14 cellular contexts compared by ENCODE assay signal in the genomic region with DNA sequence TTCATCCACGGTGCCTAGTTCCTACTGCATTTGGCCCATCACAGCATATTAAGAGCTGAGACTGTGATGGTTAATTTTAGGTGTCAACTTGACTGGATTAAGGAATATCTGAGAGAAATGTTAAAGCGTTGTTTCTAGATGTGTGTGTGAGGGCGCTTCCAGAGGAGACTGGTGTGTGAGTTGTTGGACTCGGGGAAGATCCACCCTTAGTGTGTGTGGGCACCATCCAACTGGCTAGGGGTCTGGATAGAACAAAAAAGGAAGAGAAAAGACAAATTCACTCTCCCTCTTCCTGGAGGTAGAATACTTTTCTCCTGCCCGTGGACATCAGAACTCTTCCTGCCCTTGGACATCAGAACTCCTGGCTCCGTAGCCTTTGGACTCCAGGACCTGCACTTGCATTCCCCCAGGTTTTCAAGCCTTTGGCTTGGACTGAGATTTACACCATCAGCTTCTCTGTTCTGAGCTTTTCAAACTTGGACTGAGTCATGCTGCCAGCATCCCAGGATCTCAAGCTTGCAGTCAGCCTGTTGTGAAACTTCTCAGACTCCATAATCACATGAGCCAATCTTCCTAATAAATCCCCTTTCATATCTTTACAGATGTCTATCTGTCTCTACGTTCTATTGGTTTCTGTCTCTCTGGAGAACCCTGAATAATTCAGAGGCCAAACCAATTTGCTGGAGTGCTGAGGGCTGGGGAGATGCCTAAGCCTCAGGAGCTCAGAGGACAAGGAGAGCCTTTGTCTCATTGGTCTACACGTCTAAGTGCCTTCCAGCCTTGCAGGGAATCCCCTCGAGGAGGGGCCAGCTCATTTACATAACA.
DNase-seq lines count a peak whose midpoint lies in the region; ATAC-seq, FAIRE-seq and TF ChIP-seq lines count a peak whose summit lies in the region.
"Had no signal": no experiment of that assay in that cellular context is flagged by ENCODE, and none has a peak within 500 bp of the region (broad histone marks: within the 10 kb centered on the region; RNA-seq: fewer than 3 reads in every experiment).

No MANE protein-coding gene starts in this region.

- TF ChIP-seq CTCF in astrocyte (IDR thresholded peaks at IDR 0.05; ENCODE audit: insufficient read depth, low read depth, low read length) (no peak), prostate gland (IDR thresholded peaks at IDR 0.05) (no peak)

- H3K4me3 ChIP-seq in astrocyte (ENCODE audit: insufficient read depth, low read depth, low read length) (no peak overlapping the region), rectal smooth muscle tissue (ENCODE audit: low read length) (no peak overlapping the region), prostate gland (no peak overlapping the region)

- no peaks in the 10 kb centered on the region for H3K9me3 ChIP-seq in astrocyte (ENCODE audit: insufficient read depth, low read depth, low read length)
- H3K9me3 ChIP-seq in prostate gland = no peaks in the 10 kb centered on the region

- H3K36me3 ChIP-seq in astrocyte (ENCODE audit: insufficient read depth, low read length) = no peaks in the 10 kb centered on the region
- H3K36me3 ChIP-seq in rectal smooth muscle tissue (ENCODE audit: control insufficient read depth, insufficient read depth, low read length) = no peaks in the 10 kb centered on the region
- no peaks in the 10 kb centered on the region for H3K36me3 ChIP-seq in prostate gland

- DNase-seq in GM04504 (ENCODE audit: low read depth) (peak; percentile 73), astrocyte (ENCODE audit: low read depth) (peak; percentile 86), glomerular visceral epithelial cell (ENCODE audit: extremely low spot score) (peak; percentile 22), prostate gland (ENCODE audit: low spot score) (no peak), KBM-7 (no peak)
- no peak for DNase-seq in activated effector memory CD4-positive, alpha-beta T cell treated with Interleukin-2 at 50 U/mL for 16 hours
- DNase-seq: activated CD4-positive, alpha-beta T cell treated with anti-CD3 and anti-CD28 coated beads, Interleukin-2, amount 10 ng/mL, durations not matched to agents 24 days and 14 days; DMS79 treated with DMSO at 0.1 percent for 48 hours; Kasumi-1; stimulated activated naive CD4-positive, alpha-beta T cell had no signal

- H3K27me3 ChIP-seq in astrocyte (ENCODE audit: insufficient read depth, low read length) = no peaks in the 10 kb centered on the region
- H3K27me3 ChIP-seq in rectal smooth muscle tissue (ENCODE audit: control insufficient read depth, insufficient read depth, low read length) = no peaks in the 10 kb centered on the region
- no peaks in the 10 kb centered on the region for H3K27me3 ChIP-seq in prostate gland (replicated peaks; ENCODE audit: insufficient read depth)

- FAIRE-seq in astrocyte (lab: Jason Lieb, UNC) = peak; percentile 41
- FAIRE-seq: islet of Langerhans, RCC 7860 had no signal

- no peak overlapping the region for H3K4me3 Mint-ChIP-seq in astrocyte (ENCODE audit: unreplicated experiment)
- H3K4me3 Mint-ChIP-seq: activated CD4-positive, alpha-beta T cell treated with anti-CD3 and anti-CD28 coated beads, Interleukin-2, amount 10 ng/mL, durations not matched to agents 24 days and 14 days had no signal

- 61% methylated on average over 9 of the region's 9 CpGs for WGBS in prostate gland

- peaks cover 21% of the 10 kb centered on the region for H3K4me1 Mint-ChIP-seq in astrocyte (ENCODE audit: low read depth, unreplicated experiment)
- H3K4me1 Mint-ChIP-seq: activated CD4-positive, alpha-beta T cell treated with anti-CD3 and anti-CD28 coated beads, Interleukin-2, amount 10 ng/mL, durations not matched to agents 24 days and 14 days had no signal

- peaks cover 9% of the 10 kb centered on the region for H3K4me1 ChIP-seq in astrocyte (ENCODE audit: insufficient read depth, low read length)
- no peaks in the 10 kb centered on the region for H3K4me1 ChIP-seq in rectal smooth muscle tissue (ENCODE audit: control insufficient read depth, insufficient read depth, low read length)
- H3K4me1 ChIP-seq in prostate gland (replicated peaks) = no peaks in the 10 kb centered on the region

- peak overlapping the region; percentile 24 for H3K4me2 ChIP-seq in astrocyte (ENCODE audit: low read length)

- TF ChIP-seq POLR2A in prostate gland (IDR thresholded peaks at IDR 0.05) = no peak

- H3K27me3 Mint-ChIP-seq in astrocyte (ENCODE audit: low read depth, unreplicated experiment) = no peaks in the 10 kb centered on the region

- H3K27ac Mint-ChIP-seq in astrocyte (ENCODE audit: unreplicated experiment) = peak overlapping the region; percentile 88
- H3K27ac Mint-ChIP-seq: activated CD4-positive, alpha-beta T cell treated with anti-CD3 and anti-CD28 coated beads, Interleukin-2, amount 10 ng/mL, durations not matched to agents 24 days and 14 days had no signal

- in situ Hi-C loops in KBM-7 (cut with MboI; ENCODE audit: low pct_unique_long_range_greater_than_20kb, low sequenced_read_pairs) = no loop called here

- peaks cover 12% of the 10 kb centered on the region for H3K36me3 Mint-ChIP-seq in astrocyte (ENCODE audit: low read depth, unreplicated experiment)

- ATAC-seq in HG03135 (IDR thresholded peaks at IDR 0.05; ENCODE audit: unreplicated experiment) = no peak

- intact Hi-C loops in prostate gland (cut with DNase I) = no loop called here

- no peak overlapping the region for H3K9ac ChIP-seq in astrocyte (ENCODE audit: low read length)
- H3K9ac ChIP-seq in rectal smooth muscle tissue (ENCODE audit: low read length) = no peak overlapping the region

- H2AFZ ChIP-seq in astrocyte (ENCODE audit: low read depth, low read length) = no peak overlapping the region

- H4K20me1 ChIP-seq in astrocyte (ENCODE audit: insufficient read depth, low read length) = peaks cover 15% of the 10 kb centered on the region

- H3K27ac ChIP-seq in astrocyte (ENCODE audit: low read depth, low read length) (no peak overlapping the region), rectal smooth muscle tissue (ENCODE audit: low read depth, low read length) (peak overlapping the region; percentile 8), prostate gland (no peak overlapping the region)

- H3K9me3 Mint-ChIP-seq in astrocyte (ENCODE audit: unreplicated experiment) = no peaks in the 10 kb centered on the region
- H3K9me3 Mint-ChIP-seq: activated CD4-positive, alpha-beta T cell treated with anti-CD3 and anti-CD28 coated beads, Interleukin-2, amount 10 ng/mL, durations not matched to agents 24 days and 14 days had no signal

- H3K79me2 ChIP-seq in astrocyte (ENCODE audit: insufficient read depth, low read length) = no peaks in the 10 kb centered on the region

Comparison
In these comparisons a context has a peak if more than half of its experiments do, and no peak if none do; other contexts are left out.
1. DNase-seq: peak in GM04504 (single experiment), astrocyte (single experiment) and glomerular visceral epithelial cell (single experiment); none in activated effector memory CD4-positive, alpha-beta T cell treated with Interleukin-2 at 50 U/mL for 16 hours (single experiment), prostate gland (single experiment) and KBM-7 (single experiment).